In the genomic region with DNA sequence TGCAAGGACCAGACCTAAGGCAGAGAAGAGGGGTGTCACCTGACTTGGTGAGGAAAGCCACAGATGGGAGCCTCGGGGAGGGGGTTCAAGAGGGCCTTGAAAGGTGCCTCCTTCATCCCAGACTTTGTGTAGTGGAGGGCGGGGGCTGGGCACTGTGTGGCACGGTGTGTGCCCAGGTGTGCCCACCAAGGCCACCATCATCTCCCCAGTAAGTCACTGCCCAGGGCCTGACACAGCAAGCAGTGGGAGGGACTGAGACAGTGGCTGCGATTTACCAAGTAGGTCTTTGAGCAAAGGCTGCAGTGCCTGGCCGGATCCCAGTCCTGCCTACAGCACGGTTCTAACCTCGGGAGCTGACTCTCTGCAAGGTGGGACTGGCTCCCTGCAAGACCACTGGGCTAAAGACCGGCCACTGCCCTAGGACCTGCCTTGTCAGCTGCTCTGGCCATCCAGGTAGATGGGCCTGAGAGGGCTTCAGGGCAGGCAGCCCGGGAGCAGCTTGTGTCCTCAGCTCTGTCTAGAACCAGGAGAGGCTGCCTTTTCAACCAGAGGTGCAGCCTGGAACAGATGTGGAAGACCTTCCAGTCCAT, we compare ENCODE assay signal across 14 cellular contexts. TPM values are rescaled to one million over a fixed set of nuclear protein-coding genes. Genes with fewer than 3 reads are reported as not detected.
DNase-seq lines count a peak whose midpoint lies in the region; ATAC-seq and TF ChIP-seq lines count a peak whose summit lies in the region.
"Had no signal": no experiment of that assay in that cellular context is flagged by ENCODE, and none has a peak within 500 bp of the region (broad histone marks: within the 10 kb centered on the region; RNA-seq: fewer than 3 reads in every experiment).

No MANE protein-coding gene starts in this region.

- ATAC-seq in CD8-positive, alpha-beta T cell, result no peak
- ATAC-seq in HG02642 (IDR thresholded peaks at IDR 0.05; ENCODE audit: poor library complexity, unreplicated experiment) (peak; percentile 5), natural killer cell (no peak)
- ATAC-seq: Panc1 had no signal

- no peaks in the 10 kb centered on the region for H3K9me3 ChIP-seq in CD8-positive, alpha-beta T cell (ENCODE audit: low read length)

- no peaks in the 10 kb centered on the region for H3K9me3 Mint-ChIP-seq in CD8-positive, alpha-beta T cell
- no peaks in the 10 kb centered on the region for H3K9me3 Mint-ChIP-seq in activated T-helper 2 cell treated with anti-CD3 and anti-CD28 coated beads, Interferon-gamma antibody, Interleukin-2, Interleukin-4, amounts not matched to agents 10 μg/mL and 5 μg/mL and 100 μg/mL, durations not matched to agents 14 hours and 24 hours and 36 hours
- H3K9me3 Mint-ChIP-seq in natural killer cell, result no peaks in the 10 kb centered on the region
- H3K9me3 Mint-ChIP-seq in chondrocyte (ENCODE audit: low read depth), result no peaks in the 10 kb centered on the region

- no peak for TF ChIP-seq CTCF in CD8-positive, alpha-beta T cell (IDR thresholded peaks at IDR 0.05)
- no peak for TF ChIP-seq CTCF in natural killer cell (IDR thresholded peaks at IDR 0.05)
- TF ChIP-seq CTCF in chondrocyte (IDR thresholded peaks at IDR 0.05), result no peak

- H3K4me1 ChIP-seq in CD8-positive, alpha-beta T cell (ENCODE audit: insufficient read depth, low read length), result peaks cover 35% of the 10 kb centered on the region

- DNase-seq in CD8-positive, alpha-beta T cell, result no peak
- DNase-seq in activated T-helper 2 cell treated with anti-CD3 and anti-CD28 coated beads, Interferon-gamma antibody, Interleukin-2, Interleukin-4, amounts not matched to agents 10 μg/mL and 5 μg/mL and 100 μg/mL, durations not matched to agents 14 hours and 24 hours and 36 hours (ENCODE audit: low spot score), result no peak
- DNase-seq in natural killer cell, result no peak
- no peak for DNase-seq in NCI-H2171 (lab: John Stamatoyannopoulos, UW)
- no peak for DNase-seq in NCI-H2081 treated with DMSO at 0.1 percent for 48 hours (lab: John Stamatoyannopoulos, UW)
- DNase-seq in chondrocyte (ENCODE audit: low spot score), result no peak
- DNase-seq: brain microvascular endothelial cell, NCI-H1048, NCI-H345 had no signal

- CTCF ChIA-PET in CD8-positive, alpha-beta T cell (lab: Charles Lee), result interaction anchor here (1.0 to 3.3 kb wide), 7 partner anchors 10 to 160 kb away, joined by 3 to 27 read pairs (median 12); partner anchors contain the start of genes MTFP1 and RNF215

- no peaks in the 10 kb centered on the region for H3K27me3 Mint-ChIP-seq in CD8-positive, alpha-beta T cell (ENCODE audit: low read depth)
- no peaks in the 10 kb centered on the region for H3K27me3 Mint-ChIP-seq in activated T-helper 2 cell treated with anti-CD3 and anti-CD28 coated beads, Interferon-gamma antibody, Interleukin-2, Interleukin-4, amounts not matched to agents 10 μg/mL and 5 μg/mL and 100 μg/mL, durations not matched to agents 14 hours and 24 hours and 36 hours (ENCODE audit: low read depth)
- H3K27me3 Mint-ChIP-seq in natural killer cell (ENCODE audit: low read depth in 2 of 2) (no peaks in the 10 kb centered on the region), chondrocyte (ENCODE audit: low read depth) (no peaks in the 10 kb centered on the region)

- peak overlapping the region; percentile 94 for H3K27ac ChIP-seq in CD8-positive, alpha-beta T cell (ENCODE audit: low read depth, low read length)
- H3K27ac ChIP-seq: brain microvascular endothelial cell had no signal

- intact Hi-C loops in CD8-positive, alpha-beta T cell (cut with DNase I, micrococcal nuclease), result loop anchor here in 1 of 2 experiments (1.0 to 10.0 kb wide), 4 partner anchors 62 to 330 kb away; partner anchors contain the start of genes CCDC157, PES1 and RNF215
- intact Hi-C loops in activated T-helper 2 cell treated with anti-CD3 and anti-CD28 coated beads, Interferon-gamma antibody, Interleukin-2, Interleukin-4, amounts not matched to agents 10 μg/mL and 5 μg/mL and 100 μg/mL, durations not matched to agents 14 hours and 24 hours and 36 hours (cut with micrococcal nuclease), result loop anchor here (5.0 to 10.0 kb wide), 4 partner anchors 50 to 700 kb away; partner anchors contain the start of genes MORC2, NF2 and TUG1
- intact Hi-C loops in natural killer cell (cut with micrococcal nuclease), result loop anchor here (5.0 kb wide), 1 partner anchor 1027 kb away; the partner anchor contains the start of gene PIK3IP1

- H3K27ac Mint-ChIP-seq in CD8-positive, alpha-beta T cell, result peak overlapping the region; percentile 99
- H3K27ac Mint-ChIP-seq in activated T-helper 2 cell treated with anti-CD3 and anti-CD28 coated beads, Interferon-gamma antibody, Interleukin-2, Interleukin-4, amounts not matched to agents 10 μg/mL and 5 μg/mL and 100 μg/mL, durations not matched to agents 14 hours and 24 hours and 36 hours, result peak overlapping the region; percentile 99
- peak overlapping the region; percentile 97 to 99 for H3K27ac Mint-ChIP-seq in natural killer cell
- H3K27ac Mint-ChIP-seq in chondrocyte (ENCODE audit: unreplicated experiment), result no peak overlapping the region

- H3K4me1 Mint-ChIP-seq in CD8-positive, alpha-beta T cell (ENCODE audit: low read depth), result peaks cover 41% of the 10 kb centered on the region
- H3K4me1 Mint-ChIP-seq in activated T-helper 2 cell treated with anti-CD3 and anti-CD28 coated beads, Interferon-gamma antibody, Interleukin-2, Interleukin-4, amounts not matched to agents 10 μg/mL and 5 μg/mL and 100 μg/mL, durations not matched to agents 14 hours and 24 hours and 36 hours (ENCODE audit: low read depth), result peaks cover 44% of the 10 kb centered on the region
- H3K4me1 Mint-ChIP-seq in natural killer cell (peaks cover 40 to 62% of the 10 kb centered on the region in 2 donors), chondrocyte (ENCODE audit: low read depth) (peaks cover 6% of the 10 kb centered on the region)

- peak overlapping the region; percentile 86 for H3K4me3 ChIP-seq in CD8-positive, alpha-beta T cell (ENCODE audit: low read depth, low read length)

- peak overlapping the region; percentile 95 for H3K4me3 Mint-ChIP-seq in CD8-positive, alpha-beta T cell
- H3K4me3 Mint-ChIP-seq in activated T-helper 2 cell treated with anti-CD3 and anti-CD28 coated beads, Interferon-gamma antibody, Interleukin-2, Interleukin-4, amounts not matched to agents 10 μg/mL and 5 μg/mL and 100 μg/mL, durations not matched to agents 14 hours and 24 hours and 36 hours (ENCODE audit: low read depth), result peak overlapping the region; percentile 96
- peak overlapping the region; percentile 92 for H3K4me3 Mint-ChIP-seq in natural killer cell
- H3K4me3 Mint-ChIP-seq in chondrocyte (ENCODE audit: unreplicated experiment), result no peak overlapping the region

- no peaks in the 10 kb centered on the region for H3K27me3 ChIP-seq in CD8-positive, alpha-beta T cell (ENCODE audit: insufficient read depth, low read length)
- H3K27me3 ChIP-seq: brain microvascular endothelial cell had no signal

- H3K36me3 ChIP-seq in CD8-positive, alpha-beta T cell (ENCODE audit: insufficient read depth, low read length), result no peaks in the 10 kb centered on the region
- H3K36me3 ChIP-seq: brain microvascular endothelial cell had no signal

- H3K36me3 Mint-ChIP-seq in CD8-positive, alpha-beta T cell, result peaks cover 23% of the 10 kb centered on the region
- peaks cover 85% of the 10 kb centered on the region for H3K36me3 Mint-ChIP-seq in activated T-helper 2 cell treated with anti-CD3 and anti-CD28 coated beads, Interferon-gamma antibody, Interleukin-2, Interleukin-4, amounts not matched to agents 10 μg/mL and 5 μg/mL and 100 μg/mL, durations not matched to agents 14 hours and 24 hours and 36 hours (ENCODE audit: low read depth)
- H3K36me3 Mint-ChIP-seq in natural killer cell (no peaks in the 10 kb centered on the region), chondrocyte (ENCODE audit: low read depth) (no peaks in the 10 kb centered on the region)

- POLR2A ChIA-PET in CD8-positive, alpha-beta T cell (lab: Charles Lee), result interaction anchor here (1.2 kb wide), 1 partner anchor 23 kb away, joined by 4 read pairs; no protein-coding TSS in a partner anchor

RNA-seq across cellular contexts. Expression of gene OSM, which starts 1.4 kb away (rescaled TPM):
- total RNA-seq in CD8-positive, alpha-beta T cell, result 10 to 100 TPM; 26.1 to 26.5 TPM
- 148 and 152 TPM in 2 replicates for total RNA-seq in activated T-helper 2 cell treated with anti-CD3 and anti-CD28 coated beads, Interferon-gamma antibody, Interleukin-2, Interleukin-4, amounts not matched to agents 10 μg/mL and 5 μg/mL and 100 μg/mL, durations not matched to agents 14 hours and 24 hours and 36 hours
- total RNA-seq in natural killer cell (100 to 1,000 TPM in 1 of 3 donors, 10 to 100 TPM in 2; 17.4 to 142 (median 18.1) TPM), chondrocyte (not detected in 3 replicates)
- total RNA-seq: kidney epithelial cell, myocyte had no signal

RNA-seq across cellular contexts. Expression of gene LIF, which starts 18.7 kb away (rescaled TPM):
- under 1 TPM; 0.30 to 0.42 TPM for total RNA-seq in CD8-positive, alpha-beta T cell
- total RNA-seq in activated T-helper 2 cell treated with anti-CD3 and anti-CD28 coated beads, Interferon-gamma antibody, Interleukin-2, Interleukin-4, amounts not matched to agents 10 μg/mL and 5 μg/mL and 100 μg/mL, durations not matched to agents 14 hours and 24 hours and 36 hours, result 919 and 932 TPM in 2 replicates
- total RNA-seq in natural killer cell (1 to 10 TPM; 2.0 to 2.7 (median 2.6) TPM), chondrocyte (18.9 to 21.5 TPM (median 21.3 TPM) in 3 replicates)
- total RNA-seq: temporal lobe had no signal

RNA-seq across cellular contexts. Expression of gene CASTOR1, which starts 24.1 kb away (rescaled TPM):
- total RNA-seq in CD8-positive, alpha-beta T cell, result 10 to 100 TPM; 17.2 to 21.9 TPM
- 11.1 TPM in 2 replicates for total RNA-seq in activated T-helper 2 cell treated with anti-CD3 and anti-CD28 coated beads, Interferon-gamma antibody, Interleukin-2, Interleukin-4, amounts not matched to agents 10 μg/mL and 5 μg/mL and 100 μg/mL, durations not matched to agents 14 hours and 24 hours and 36 hours
- total RNA-seq in natural killer cell (10 to 100 TPM in 1 of 3 donors, 1 to 10 TPM in 2; 7.0 to 11.9 (median 8.8) TPM), chondrocyte (12.1 to 18.9 TPM (median 17.0 TPM) in 3 replicates)

Comparison
In these comparisons a context has a peak if more than half of its experiments do, and no peak if none do; other contexts are left out.
1. RNA of gene OSM, which starts 1.4 kb away (total RNA-seq): 148 to 152 TPM in activated T-helper 2 cell treated with anti-CD3 and anti-CD28 coated beads, Interferon-gamma antibody, Interleukin-2, Interleukin-4, amounts not matched to agents 10 μg/mL and 5 μg/mL and 100 μg/mL, durations not matched to agents 14 hours and 24 hours and 36 hours, 26.1 to 26.5 TPM in CD8-positive, alpha-beta T cell and 17.4 to 142 TPM in natural killer cell; not detected in chondrocyte; every median in the first group is over 10 times any median in the second.
2. RNA of gene LIF, which starts 18.7 kb away (total RNA-seq): 919 to 932 TPM in activated T-helper 2 cell treated with anti-CD3 and anti-CD28 coated beads, Interferon-gamma antibody, Interleukin-2, Interleukin-4, amounts not matched to agents 10 μg/mL and 5 μg/mL and 100 μg/mL, durations not matched to agents 14 hours and 24 hours and 36 hours; 18.9 to 21.5 TPM in chondrocyte, 2.0 to 2.7 TPM in natural killer cell and 0.30 to 0.42 TPM in CD8-positive, alpha-beta T cell; every median in the first group is over 10 times any median in the second.